ENCODE assay signal across 14 cellular contexts in genomic region chr1:164771001-164771550, GRCh38.
DNase-seq lines count a peak whose midpoint lies in the region; ATAC-seq and TF ChIP-seq lines count a peak whose summit lies in the region.
"Had no signal": no experiment of that assay in that cellular context is flagged by ENCODE, and none has a peak within 500 bp of the region (broad histone marks: within the 10 kb centered on the region; RNA-seq: fewer than 3 reads in every experiment).

No MANE protein-coding gene starts in this region.

- H4K20me1 ChIP-seq in GM23338 (replicated peaks; ENCODE audit: insufficient read depth), result peaks cover 2% of the 10 kb centered on the region; the same call in 1 of the 2 replicates

- no peak overlapping the region for H2AFZ ChIP-seq in GM23338

- H3K4me3 ChIP-seq in GM23338 (no peak overlapping the region), adrenal gland (no peak overlapping the region), iPS-18a (ENCODE audit: low read length) (no peak overlapping the region), skeletal muscle tissue (ENCODE audit: low read length in 3 of 3) (peak overlapping the region in 2 of 3 donors; percentile 2 to 27)
- H3K4me3 ChIP-seq: dorsolateral prefrontal cortex, GM12878 had no signal

- H3K9me2 ChIP-seq in GM23338 (ENCODE audit: insufficient read depth), result no peaks in the 10 kb centered on the region

- no peaks in the 10 kb centered on the region for H3K9me3 Mint-ChIP-seq in GM23338
- H3K9me3 Mint-ChIP-seq in activated naive CD4-positive, alpha-beta T cell treated with anti-CD3 and anti-CD28 coated beads, Interleukin-2, amount 10 ng/mL, durations not matched to agents 7 days and 5 days, result no peaks in the 10 kb centered on the region
- H3K9me3 Mint-ChIP-seq: IgD-negative memory B cell had no signal

- no peaks in the 10 kb centered on the region for H3K27me3 ChIP-seq in GM23338 (ENCODE audit: insufficient read depth)
- H3K27me3 ChIP-seq in adrenal gland, result no peaks in the 10 kb centered on the region
- H3K27me3 ChIP-seq in iPS-18a (ENCODE audit: control insufficient read depth, insufficient read depth, low read length), result no peaks in the 10 kb centered on the region
- no peaks in the 10 kb centered on the region for H3K27me3 ChIP-seq in skeletal muscle tissue (ENCODE audit: control insufficient read depth in 3 of 3, insufficient read depth in 3 of 3, low read length in 3 of 3)
- H3K27me3 ChIP-seq: dorsolateral prefrontal cortex had no signal

- CTCF ChIA-PET in activated naive CD4-positive, alpha-beta T cell treated with anti-CD3 and anti-CD28 coated beads, Interleukin-2, amount 10 ng/mL, durations not matched to agents 7 days and 5 days (lab: Charles Lee), result interaction anchor here (1.0 kb wide), 1 partner anchor 16 kb away, joined by 3 read pairs; no protein-coding TSS in a partner anchor

- H3K4me1 ChIP-seq in GM23338 (ENCODE audit: insufficient read depth), result peaks cover 40% of the 10 kb centered on the region
- H3K4me1 ChIP-seq in adrenal gland (replicated peaks in 1 of 2), result peaks cover 22 to 72% of the 10 kb centered on the region in 2 donors
- H3K4me1 ChIP-seq in iPS-18a (ENCODE audit: control insufficient read depth, low read depth, low read length), result peaks cover 26% of the 10 kb centered on the region
- peaks cover 40 to 57% (median 41%) of the 10 kb centered on the region in 3 donors for H3K4me1 ChIP-seq in skeletal muscle tissue (ENCODE audit: control insufficient read depth in 3 of 3, insufficient read depth in 3 of 3, low read length in 3 of 3)

- TF ChIP-seq CTCF in GM23338 (conservative IDR thresholded peaks at IDR 0.05; ENCODE audit: low read depth in 2 of 2) (no peak), adrenal gland (IDR thresholded peaks at IDR 0.05) (no peak)

- H3K4me1 Mint-ChIP-seq in GM23338, result peaks cover 62% of the 10 kb centered on the region
- no peaks in the 10 kb centered on the region for H3K4me1 Mint-ChIP-seq in activated naive CD4-positive, alpha-beta T cell treated with anti-CD3 and anti-CD28 coated beads, Interleukin-2, amount 10 ng/mL, durations not matched to agents 7 days and 5 days

- TF ChIP-seq POLR2A in adrenal gland (IDR thresholded peaks at IDR 0.05), result no peak

- intact Hi-C loops in adrenal gland (cut with DNase I), result loop anchor here in 1 of 2 donors (10.0 kb wide), 1 partner anchor 56 kb away; no protein-coding TSS in a partner anchor

- H3K4me3 Mint-ChIP-seq in GM23338, result no peak overlapping the region; the same call in 2 of the 3 replicates
- H3K4me3 Mint-ChIP-seq in activated naive CD4-positive, alpha-beta T cell treated with anti-CD3 and anti-CD28 coated beads, Interleukin-2, amount 10 ng/mL, durations not matched to agents 7 days and 5 days, result no peak overlapping the region
- H3K4me3 Mint-ChIP-seq: IgD-negative memory B cell had no signal

- 74 to 79% (median 76%) methylated on average over 8 of the region's 8 CpGs for WGBS in adrenal gland, 4 donors

- peaks cover 81% of the 10 kb centered on the region for H3K79me2 ChIP-seq in GM23338 (replicated peaks; ENCODE audit: insufficient read depth)

- DNase-seq in GM23338 (ENCODE audit: low spot score), result no peak
- DNase-seq in adrenal gland, result peak in 1 of 7 donors; percentile 38
- no peak for DNase-seq in GDM1 (lab: John Stamatoyannopoulos, UW)
- no peak for DNase-seq in GF-D8 (lab: John Stamatoyannopoulos, UW)
- no peak for DNase-seq in activated naive CD4-positive, alpha-beta T cell treated with anti-CD3 and anti-CD28 coated beads, Interleukin-2, amount 10 ng/mL, durations not matched to agents 7 days and 5 days
- DNase-seq: activated CD4-positive, alpha-beta T cell treated with anti-CD3 and anti-CD28 coated beads for 1 hour; dorsolateral prefrontal cortex; NCI-H2029 treated with DMSO at 0.1 percent for 48 hours; SHP77 treated with DMSO at 0.1 percent for 48 hours had no signal

- no peaks in the 10 kb centered on the region for H3F3A ChIP-seq in GM23338 (replicated peaks; ENCODE audit: low read depth)

- peak overlapping the region; percentile 64 for H3K27ac ChIP-seq in GM23338 (ENCODE audit: low read depth)
- peak overlapping the region; percentile 19 to 91 (median 83) for H3K27ac ChIP-seq in adrenal gland
- H3K27ac ChIP-seq in iPS-18a (ENCODE audit: low read length), result peak overlapping the region; percentile 46
- H3K27ac ChIP-seq in skeletal muscle tissue (ENCODE audit: low read depth, low read length), result peak overlapping the region; percentile 84

- H3K36me3 ChIP-seq in GM23338 (ENCODE audit: insufficient read depth) (no peaks in the 10 kb centered on the region), adrenal gland (replicated peaks in 1 of 2) (no peaks in the 10 kb centered on the region), iPS-18a (ENCODE audit: control insufficient read depth, low read depth, low read length) (no peaks in the 10 kb centered on the region), skeletal muscle tissue (ENCODE audit: control insufficient read depth in 3 of 3, insufficient read depth in 3 of 3, low read length in 3 of 3) (no peaks in the 10 kb centered on the region)

- H3K4me2 ChIP-seq in GM23338, result peak overlapping the region; percentile 54

- no peaks in the 10 kb centered on the region for H3K9me3 ChIP-seq in adrenal gland (replicated peaks in 1 of 3)
- H3K9me3 ChIP-seq in iPS-18a (ENCODE audit: control insufficient read depth, low read depth, low read length), result no peaks in the 10 kb centered on the region
- H3K9me3 ChIP-seq in skeletal muscle tissue (ENCODE audit: control insufficient read depth in 3 of 3, low read length in 3 of 3), result no peaks in the 10 kb centered on the region

- peaks cover 4% of the 10 kb centered on the region for H3K27me3 Mint-ChIP-seq in GM23338 (ENCODE audit: insufficient read depth, low read depth, poor library complexity)
- no peaks in the 10 kb centered on the region for H3K27me3 Mint-ChIP-seq in activated naive CD4-positive, alpha-beta T cell treated with anti-CD3 and anti-CD28 coated beads, Interleukin-2, amount 10 ng/mL, durations not matched to agents 7 days and 5 days
- H3K27me3 Mint-ChIP-seq: IgD-negative memory B cell had no signal

- peak overlapping the region; percentile 89 for H3K27ac Mint-ChIP-seq in GM23338
- H3K27ac Mint-ChIP-seq in activated naive CD4-positive, alpha-beta T cell treated with anti-CD3 and anti-CD28 coated beads, Interleukin-2, amount 10 ng/mL, durations not matched to agents 7 days and 5 days, result no peak overlapping the region
- H3K27ac Mint-ChIP-seq: IgD-negative memory B cell had no signal

- H3K36me3 Mint-ChIP-seq in GM23338 (ENCODE audit: low read depth), result peaks cover 6% of the 10 kb centered on the region; the same call in 2 of the 3 replicates
- no peaks in the 10 kb centered on the region for H3K36me3 Mint-ChIP-seq in activated naive CD4-positive, alpha-beta T cell treated with anti-CD3 and anti-CD28 coated beads, Interleukin-2, amount 10 ng/mL, durations not matched to agents 7 days and 5 days
- H3K36me3 Mint-ChIP-seq: IgD-negative memory B cell had no signal

- ATAC-seq in GM23338, result no peak
- no peak for ATAC-seq in GM21367 (IDR thresholded peaks at IDR 0.05; ENCODE audit: unreplicated experiment)
- ATAC-seq: GM12878 had no signal

- H3K9ac ChIP-seq in iPS-18a (ENCODE audit: low read length) (no peak overlapping the region), skeletal muscle tissue (ENCODE audit: low read depth in 1 of 3, low read length in 3 of 3) (no peak overlapping the region)

TF ChIP-seq in GM23338, 12 proteins besides CTCF, POLR2A, EP300 and RAD21 (continues in another document):
- TF ChIP-seq ZNF331 (CRISPR knock-in tag; IDR thresholded peaks at IDR 0.05; ENCODE audit: low read depth), result no peak
- no peak for TF ChIP-seq JUNB (IDR thresholded peaks at IDR 0.05; ENCODE audit: unreplicated experiment)
- no peak for TF ChIP-seq NANOG (IDR thresholded peaks at IDR 0.05; ENCODE audit: borderline replicate concordance)
- TF ChIP-seq ETS1 (IDR thresholded peaks at IDR 0.05), result no peak
- TF ChIP-seq ZNF114 (CRISPR knock-in tag; IDR thresholded peaks at IDR 0.05), result no peak
- no peak for TF ChIP-seq CREB1 (CRISPR knock-in tag; IDR thresholded peaks at IDR 0.05; ENCODE audit: low read depth)
- TF ChIP-seq REST (IDR thresholded peaks at IDR 0.05; ENCODE audit: unreplicated experiment), result no peak
- TF ChIP-seq STAT1 (IDR thresholded peaks at IDR 0.05; ENCODE audit: unreplicated experiment), result no peak
- no peak for TF ChIP-seq EZH2phosphoT487 (IDR thresholded peaks at IDR 0.05; ENCODE audit: unreplicated experiment)
- TF ChIP-seq EZH2 (IDR thresholded peaks at IDR 0.05; ENCODE audit: low read depth, unreplicated experiment), result no peak

Comparison
In these comparisons a context has a peak if more than half of its experiments do, and no peak if none do; other contexts are left out.
1. H3K4me3 ChIP-seq: peak in skeletal muscle tissue (2 of 3); none in GM23338 (single experiment), adrenal gland (0 of 4) and iPS-18a (single experiment).
2. Peak in every context shown above with its lines, with median percentiles within 50 percentile points of each other: H3K27ac ChIP-seq.